ENCODE assay signal across 33 cellular contexts in the genomic region with DNA sequence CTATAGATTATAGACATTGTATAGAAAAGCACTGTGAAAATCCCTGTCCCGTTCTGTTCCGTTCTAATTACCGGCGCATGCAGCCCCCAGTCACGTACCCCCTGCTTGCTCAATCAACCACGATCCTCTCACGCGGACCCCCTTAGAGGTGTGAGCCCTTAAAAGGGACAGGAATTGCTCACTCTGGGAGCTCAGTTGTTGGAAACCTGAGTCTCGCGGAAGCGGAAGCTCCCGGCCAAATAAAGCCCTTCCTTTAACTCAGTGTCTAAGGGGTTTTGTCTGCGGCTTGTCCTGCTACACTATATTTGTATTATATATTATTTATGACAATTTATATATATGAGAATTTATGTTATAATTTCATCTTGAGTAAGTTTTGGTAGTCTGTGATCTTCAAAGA.
"Had no signal": no experiment of that assay in that cellular context is flagged by ENCODE, and none has a peak within 500 bp of the region (broad histone marks: within the 10 kb centered on the region; RNA-seq: fewer than 3 reads in every experiment).

No MANE protein-coding gene starts in this region.

- FAIRE-seq: bronchial epithelial cell, endothelial cell of umbilical vein had no signal

- H3K27me3 ChIP-seq: brain microvascular endothelial cell, dorsolateral prefrontal cortex, esophagus squamous epithelium, gastroesophageal sphincter, heart right ventricle, hepatocyte had no signal

- H3K27ac Mint-ChIP-seq: activated CD4-positive, alpha-beta T cell treated with anti-CD3 and anti-CD28 coated beads for 36 hours; activated CD4-positive, alpha-beta T cell treated with anti-CD3 and anti-CD28 coated beads, Interleukin-2, amount 10 ng/mL, durations not matched to agents 7 days and 5 days; activated CD8-positive, alpha-beta T cell treated with anti-CD3 and anti-CD28 coated beads for 36 hours; activated naive CD8-positive, alpha-beta T cell; activated T-helper 17 cell treated with anti-CD3 and anti-CD28 coated beads, Interleukin-2, amount 50 U/mL, for 72 hours; dendritic cell treated with granulocyte-macrophage colony-stimulating factor and Interleukin-4, amounts not matched to agents 40 ng/mL and 50 ng/mL, for 4 days; T-helper 17 cell; T-helper 2 cell treated with Interferon-gamma antibody and Interleukin-4, amounts not matched to agents 5 μg/mL and 100 μg/mL, for 36 hours had no signal

- H3K27ac ChIP-seq: brain microvascular endothelial cell, coronary artery, dorsolateral prefrontal cortex, epithelial cell of prostate, esophagus squamous epithelium, gastroesophageal sphincter, heart right ventricle, hepatocyte had no signal

- H3K4me3 ChIP-seq: coronary artery, dorsolateral prefrontal cortex, esophagus squamous epithelium, gastroesophageal sphincter, heart right ventricle, hepatocyte had no signal

- H3K27me3 Mint-ChIP-seq: activated CD4-positive, alpha-beta T cell treated with anti-CD3 and anti-CD28 coated beads for 36 hours; activated CD4-positive, alpha-beta T cell treated with anti-CD3 and anti-CD28 coated beads, Interleukin-2, amount 10 ng/mL, durations not matched to agents 7 days and 5 days; activated CD8-positive, alpha-beta T cell treated with anti-CD3 and anti-CD28 coated beads for 36 hours; activated naive CD8-positive, alpha-beta T cell; activated T-helper 17 cell treated with anti-CD3 and anti-CD28 coated beads, Interleukin-2, amount 50 U/mL, for 72 hours; central memory CD8-positive, alpha-beta T cell; dendritic cell treated with granulocyte-macrophage colony-stimulating factor and Interleukin-4, amounts not matched to agents 40 ng/mL and 50 ng/mL, for 4 days; T-helper 17 cell had no signal

- H3K4me3 Mint-ChIP-seq: activated CD4-positive, alpha-beta T cell treated with anti-CD3 and anti-CD28 coated beads for 36 hours; activated CD4-positive, alpha-beta T cell treated with anti-CD3 and anti-CD28 coated beads, Interleukin-2, amount 10 ng/mL, durations not matched to agents 7 days and 5 days; activated CD8-positive, alpha-beta T cell treated with anti-CD3 and anti-CD28 coated beads for 36 hours; activated naive CD8-positive, alpha-beta T cell; activated T-cell treated with anti-CD3 and anti-CD28 coated beads, Interleukin-2, amount 50 U/mL, for 4 hours; activated T-helper 17 cell treated with anti-CD3 and anti-CD28 coated beads, Interleukin-2, amount 50 U/mL, for 72 hours; central memory CD8-positive, alpha-beta T cell; dendritic cell treated with granulocyte-macrophage colony-stimulating factor and Interleukin-4, amounts not matched to agents 40 ng/mL and 50 ng/mL, for 4 days; T-helper 17 cell; T-helper 2 cell treated with Interferon-gamma antibody and Interleukin-4, amounts not matched to agents 5 μg/mL and 100 μg/mL, for 36 hours had no signal

- H3K4me1 ChIP-seq: esophagus squamous epithelium, gastroesophageal sphincter had no signal

- DNase-seq: activated CD4-positive, alpha-beta T cell treated with anti-CD3 and anti-CD28 coated beads for 36 hours; activated CD4-positive, alpha-beta T cell treated with anti-CD3 and anti-CD28 coated beads, Interleukin-2, amount 10 ng/mL, durations not matched to agents 7 days and 5 days; activated CD4-positive, alpha-beta T cell treated with anti-CD3 and anti-CD28 coated beads, Interleukin-2, amount 50 U/mL, for 48 hours; activated CD4-positive, CD25-positive, alpha-beta regulatory T cell treated with anti-CD3 and anti-CD28 coated beads, Interleukin-2, amount 50 U/mL, for 72 hours; activated CD8-positive, alpha-beta memory T cell treated with anti-CD3 and anti-CD28 coated beads for 24 hours; activated CD8-positive, alpha-beta T cell treated with anti-CD3 and anti-CD28 coated beads for 36 hours; activated effector memory CD4-positive, alpha-beta T cell treated with Interleukin-2 at 50 U/mL for 16 hours; activated gamma-delta T cell treated with Interleukin-2 at 50 U/mL for 16 hours; activated naive CD4-positive, alpha-beta T cell treated with anti-CD3 and anti-CD28 coated beads, Interleukin-2, amount 50 U/mL, for 16 hours; activated naive CD4-positive, alpha-beta T cell treated with Interleukin-2 at 50 U/mL for 16 hours; activated T-cell treated with anti-CD3 and anti-CD28 coated beads, Interleukin-2, amount 50 U/mL, for 4 hours; amniotic stem cell; anterior cingulate cortex; brain microvascular endothelial cell; dorsolateral prefrontal cortex; effector memory CD4-positive, alpha-beta T cell; esophagus squamous epithelium; foreskin melanocyte; heart right ventricle; T-helper 1 cell; T-helper 17 cell; T1000 had no signal

- H3K79me2 ChIP-seq: hepatocyte had no signal

- H3K4me2 ChIP-seq: hepatocyte had no signal

- ATAC-seq: activated CD4-positive, alpha-beta T cell treated with anti-CD3 and anti-CD28 coated beads for 36 hours; activated CD8-positive, alpha-beta T cell treated with anti-CD3 and anti-CD28 coated beads for 36 hours; activated T-cell treated with anti-CD3 and anti-CD28 coated beads, Interleukin-2, amount 50 U/mL, for 4 hours; activated T-helper 17 cell treated with anti-CD3 and anti-CD28 coated beads, Interleukin-2, amount 50 U/mL, for 72 hours; gastroesophageal sphincter; heart right ventricle; T-helper 17 cell had no signal

- H3K9me3 Mint-ChIP-seq: central memory CD8-positive, alpha-beta T cell; dendritic cell treated with granulocyte-macrophage colony-stimulating factor and Interleukin-4, amounts not matched to agents 40 ng/mL and 50 ng/mL, for 4 days had no signal

- H3K36me3 ChIP-seq: brain microvascular endothelial cell, esophagus squamous epithelium, gastroesophageal sphincter, heart right ventricle had no signal

- H3K9me3 ChIP-seq: esophagus squamous epithelium, gastroesophageal sphincter, heart right ventricle had no signal
